ENCODE assay signal across 16 cellular contexts in the genomic region with DNA sequence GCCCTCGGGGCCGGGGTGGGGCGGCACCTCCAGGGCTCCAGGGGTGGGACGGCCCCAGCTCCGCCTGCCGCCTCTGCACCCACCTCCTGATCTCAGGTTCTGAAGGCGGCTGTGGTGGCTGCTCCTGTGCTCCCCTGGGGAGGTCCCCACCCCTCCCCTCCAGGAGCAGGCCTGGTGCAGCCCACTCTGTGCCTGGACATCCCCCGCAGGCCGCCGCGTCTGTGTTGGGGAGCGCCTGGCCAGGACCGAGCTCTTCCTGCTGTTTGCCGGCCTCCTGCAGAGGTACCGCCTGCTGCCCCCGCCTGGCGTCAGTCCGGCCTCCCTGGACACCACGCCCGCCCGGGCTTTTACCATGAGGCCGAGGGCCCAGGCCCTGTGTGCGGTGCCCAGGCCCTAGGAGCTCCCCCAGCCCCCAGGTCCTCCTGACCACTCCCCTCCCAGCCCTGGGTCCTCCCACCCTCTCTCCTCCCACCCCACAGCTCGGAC. TPM values are rescaled to one million over a fixed set of nuclear protein-coding genes. Genes with fewer than 3 reads are reported as not detected.
A peak's percentile ranks its signal among the peaks of the same experiment; 100 is the strongest.
DNase-seq lines count a peak whose midpoint lies in the region; ATAC-seq and TF ChIP-seq lines count a peak whose summit lies in the region.
"Had no signal": no experiment of that assay in that cellular context is flagged by ENCODE, and none has a peak within 500 bp of the region (broad histone marks: within the 10 kb centered on the region; RNA-seq: fewer than 3 reads in every experiment).

No MANE protein-coding gene starts in this region.

- H2AFZ ChIP-seq in HCT116 (ENCODE audit: low read depth, low read length, poor library complexity, severe bottlenecking): no peak overlapping the region

- no peak overlapping the region; the same call in 1 of the 2 replicates for H3K27ac ChIP-seq in HCT116 (ENCODE audit: low read depth, low read length)
- H3K27ac ChIP-seq in lower lobe of right lung: no peak overlapping the region

- RAD21 ChIA-PET in HCT116 (lab: Charles Lee; ENCODE audit: low non-redundant PET in 1 of 2, low total read pairs in 2 of 2, uncharacterized antibody in 2 of 2, unreplicated experiment in 2 of 2): no interaction called here

- ATAC-seq in HCT116 (peak; percentile 30), lower lobe of right lung (no peak)
- no peak for ATAC-seq in activated T-helper 17 cell treated with anti-CD3 and anti-CD28 coated beads, Interleukin-2, amount 50 U/mL, for 72 hours (replicated peaks)

- no peaks in the 10 kb centered on the region for H3K9me3 ChIP-seq in HCT116 (ENCODE audit: control insufficient read depth in 1 of 2, insufficient read depth in 1 of 2, low read depth in 1 of 2, low read length in 2 of 2)
- H3K9me3 ChIP-seq in lower lobe of right lung: no peaks in the 10 kb centered on the region

- TF ChIP-seq POLR2A in HCT116 (IDR thresholded peaks at IDR 0.05; ENCODE audit: borderline replicate concordance, extremely low read depth, insufficient read depth, insufficient read length): no peak

- peak; percentile 14 for DNase-seq in AG10803 (ENCODE audit: low read depth)
- no peak for DNase-seq in HCT116 (ENCODE audit: low read depth, low spot score)
- peak; percentile 51 for DNase-seq in amniotic epithelial cell (ENCODE audit: low read depth)
- DNase-seq in lung microvascular endothelial cell (ENCODE audit: low read depth in 2 of 2): peak; percentile 15 to 59
- no peak for DNase-seq in T-helper 9 cell
- no peak for DNase-seq in lower lobe of right lung
- DNase-seq in COLO829 (ENCODE audit: low spot score): no peak
- DNase-seq: activated CD4-positive, alpha-beta T cell treated with anti-CD3 and anti-CD28 coated beads for 48 hours; activated T-cell treated with anti-CD3 and anti-CD28 coated beads, Interleukin-2, amount 50 U/mL, for 1 hour; effector CD4-positive, alpha-beta T cell; NCI-H1048; NCI-H2227 treated with DMSO at 0.1 percent for 48 hours; posterior cingulate gyrus had no signal

- no peak overlapping the region for H3K27ac Mint-ChIP-seq in activated T-helper 17 cell treated with anti-CD3 and anti-CD28 coated beads, Interleukin-2, amount 50 U/mL, for 72 hours
- H3K27ac Mint-ChIP-seq: T-helper 1 cell treated with Interleukin-12 subunit alpha and Interleukin-12 subunit beta and Interleukin-4 antibody, amounts not matched to agents 30 μg/mL and 1 μg/mL, for 36 hours had no signal

- H4K20me1 ChIP-seq in HCT116 (ENCODE audit: insufficient read depth): no peaks in the 10 kb centered on the region

- H3K4me2 ChIP-seq in HCT116 (ENCODE audit: low read length): peak overlapping the region; percentile 59

- intact Hi-C loops in HCT116 (cut with micrococcal nuclease) (no loop called here), lower lobe of right lung (cut with DNase I) (no loop called here)

- POLR2A ChIA-PET in HCT116 (lab: Charles Lee): no interaction called here

- no peak overlapping the region for H3K4me3 Mint-ChIP-seq in activated T-helper 17 cell treated with anti-CD3 and anti-CD28 coated beads, Interleukin-2, amount 50 U/mL, for 72 hours
- H3K4me3 Mint-ChIP-seq: T-helper 1 cell treated with Interleukin-12 subunit alpha and Interleukin-12 subunit beta and Interleukin-4 antibody, amounts not matched to agents 30 μg/mL and 1 μg/mL, for 36 hours had no signal

- H3K4me3 ChIP-seq in AG10803 (ENCODE audit: low read length) (no peak overlapping the region), HCT116 (replicated peaks in 1 of 2; ENCODE audit: low read depth in 1 of 2, low read length in 2 of 2) (peak overlapping the region; percentile 20; a peak in 2 of 4 replicates), lower lobe of right lung (no peak overlapping the region)

- H3K27me3 ChIP-seq in HCT116 (ENCODE audit: insufficient read depth, low read length) (no peaks in the 10 kb centered on the region), lower lobe of right lung (ENCODE audit: low read depth) (peaks cover 57% of the 10 kb centered on the region)

- H3K9me3 Mint-ChIP-seq in activated T-helper 17 cell treated with anti-CD3 and anti-CD28 coated beads, Interleukin-2, amount 50 U/mL, for 72 hours: no peaks in the 10 kb centered on the region
- H3K9me3 Mint-ChIP-seq: T-helper 1 cell treated with Interleukin-12 subunit alpha and Interleukin-12 subunit beta and Interleukin-4 antibody, amounts not matched to agents 30 μg/mL and 1 μg/mL, for 36 hours had no signal

- no peaks in the 10 kb centered on the region for H3K36me3 Mint-ChIP-seq in activated T-helper 17 cell treated with anti-CD3 and anti-CD28 coated beads, Interleukin-2, amount 50 U/mL, for 72 hours (ENCODE audit: low read depth)

- H3K9me2 ChIP-seq in HCT116 (ENCODE audit: insufficient read depth): no peaks in the 10 kb centered on the region

- no peak for TF ChIP-seq RAD21 in HCT116 (IDR thresholded peaks at IDR 0.05; ENCODE audit: low read depth)

- no TSS peak for BruUV-seq in HCT116 (replicated peaks; lab: Mats Ljungman, UMichigan)

- H3K9ac ChIP-seq in HCT116 (ENCODE audit: low read length): peak overlapping the region; percentile 30

- H3K36me3 ChIP-seq in HCT116 (ENCODE audit: control insufficient read depth in 1 of 2, insufficient read depth in 2 of 2, low read length in 2 of 2) (no peaks in the 10 kb centered on the region), lower lobe of right lung (no peaks in the 10 kb centered on the region)

- H3K4me1 ChIP-seq in HCT116 (ENCODE audit: control insufficient read depth in 1 of 2, insufficient read depth in 2 of 2, low read length in 2 of 2): peaks cover 2 to 24% of the 10 kb centered on the region in 2 experiments; a peak in 2 of 4 replicates
- H3K4me1 ChIP-seq in lower lobe of right lung: peaks cover 15% of the 10 kb centered on the region

- peaks cover 3% of the 10 kb centered on the region for H3K27me3 Mint-ChIP-seq in activated T-helper 17 cell treated with anti-CD3 and anti-CD28 coated beads, Interleukin-2, amount 50 U/mL, for 72 hours

- CTCF ChIA-PET in HCT116 (lab: Charles Lee): interaction anchor here (1.0 kb wide), 1 partner anchor 77 kb away, joined by 4 read pairs; no protein-coding TSS in a partner anchor

- no peaks in the 10 kb centered on the region for H3K79me2 ChIP-seq in HCT116 (ENCODE audit: insufficient read depth, low read length)

- H3K4me1 Mint-ChIP-seq in activated T-helper 17 cell treated with anti-CD3 and anti-CD28 coated beads, Interleukin-2, amount 50 U/mL, for 72 hours: no peaks in the 10 kb centered on the region

- TF ChIP-seq CTCF in AG10803 (conservative IDR thresholded peaks at IDR 0.05; ENCODE audit: low read length) (no peak), HCT116 (IDR thresholded peaks at IDR 0.05 in 2 of 3, conservative IDR thresholded peaks at IDR 0.05 in 1 of 3; ENCODE audit: borderline replicate concordance in 1 of 3, insufficient read depth in 1 of 3, low read depth in 2 of 3, low read length in 2 of 3) (no peak), lower lobe of right lung (IDR thresholded peaks at IDR 0.05) (no peak)

TF ChIP-seq in HCT116, 20 proteins besides CTCF, POLR2A, EP300 and RAD21:
- peak; percentile 44; the same call in 1 of the 2 replicates for TF ChIP-seq ZFX (IDR thresholded peaks at IDR 0.05)
- TF ChIP-seq ZNF274 (IDR thresholded peaks at IDR 0.05; ENCODE audit: low read depth, low read length): no peak
- TF ChIP-seq SIN3A (IDR thresholded peaks at IDR 0.05; ENCODE audit: low read depth): no peak
- TF ChIP-seq, protein P1, sequence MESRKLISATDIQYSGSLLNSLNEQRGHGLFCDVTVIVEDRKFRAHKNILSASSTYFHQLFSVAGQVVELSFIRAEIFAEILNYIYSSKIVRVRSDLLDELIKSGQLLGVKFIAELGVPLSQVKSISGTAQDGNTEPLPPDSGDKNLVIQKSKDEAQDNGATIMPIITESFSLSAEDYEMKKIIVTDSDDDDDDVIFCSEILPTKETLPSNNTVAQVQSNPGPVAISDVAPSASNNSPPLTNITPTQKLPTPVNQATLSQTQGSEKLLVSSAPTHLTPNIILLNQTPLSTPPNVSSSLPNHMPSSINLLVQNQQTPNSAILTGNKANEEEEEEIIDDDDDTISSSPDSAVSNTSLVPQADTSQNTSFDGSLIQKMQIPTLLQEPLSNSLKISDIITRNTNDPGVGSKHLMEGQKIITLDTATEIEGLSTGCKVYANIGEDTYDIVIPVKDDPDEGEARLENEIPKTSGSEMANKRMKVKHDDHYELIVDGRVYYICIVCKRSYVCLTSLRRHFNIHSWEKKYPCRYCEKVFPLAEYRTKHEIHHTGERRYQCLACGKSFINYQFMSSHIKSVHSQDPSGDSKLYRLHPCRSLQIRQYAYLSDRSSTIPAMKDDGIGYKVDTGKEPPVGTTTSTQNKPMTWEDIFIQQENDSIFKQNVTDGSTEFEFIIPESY (IDR thresholded peaks at IDR 0.05; ENCODE audit: extremely low read depth, insufficient replicate concordance, low read length): no peak
- TF ChIP-seq JUND (IDR thresholded peaks at IDR 0.05): no peak
- TF ChIP-seq FOSL1 (IDR thresholded peaks at IDR 0.05; ENCODE audit: low read depth): no peak
- TF ChIP-seq POLR2AphosphoS5 (IDR thresholded peaks at IDR 0.05; ENCODE audit: low read depth, low read length): no peak
- TF ChIP-seq, protein P2, sequence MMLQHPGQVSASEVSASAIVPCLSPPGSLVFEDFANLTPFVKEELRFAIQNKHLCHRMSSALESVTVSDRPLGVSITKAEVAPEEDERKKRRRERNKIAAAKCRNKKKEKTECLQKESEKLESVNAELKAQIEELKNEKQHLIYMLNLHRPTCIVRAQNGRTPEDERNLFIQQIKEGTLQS (IDR thresholded peaks at IDR 0.05): no peak
- no peak for TF ChIP-seq TCF7L2 (IDR thresholded peaks at IDR 0.05; ENCODE audit: borderline replicate concordance, extremely low read depth, insufficient read depth, insufficient read length)
TF ChIP-seq in HCT116: peak in this region for 1.

RNA-seq across cellular contexts. Expression of a gene that starts 5.5 kb away (rescaled TPM):
- total RNA-seq in HCT116 (2021; ENCODE audit: unreplicated experiment) (not detected), lung microvascular endothelial cell (not detected in 2 replicates), lower lobe of right lung (not detected)
- polyA plus RNA-seq in HCT116 (2012): 0.08 and 0.12 TPM in 2 replicates
- total RNA-seq in activated T-helper 17 cell treated with anti-CD3 and anti-CD28 coated beads, Interleukin-2, amount 50 U/mL, for 72 hours: not detected
- total RNA-seq: temporal lobe had no signal

RNA-seq across cellular contexts. Expression of a gene that starts 13.1 kb away (rescaled TPM):
- 14.0 TPM for total RNA-seq in HCT116 (2021; ENCODE audit: unreplicated experiment)
- polyA plus RNA-seq in HCT116 (2012): 5.3 and 7.0 TPM in 2 replicates
- 3.9 and 5.4 TPM in 2 replicates for total RNA-seq in lung microvascular endothelial cell
- total RNA-seq in activated T-helper 17 cell treated with anti-CD3 and anti-CD28 coated beads, Interleukin-2, amount 50 U/mL, for 72 hours: 10 to 100 TPM; 13.7 to 20.8 TPM
- 12.9 TPM for total RNA-seq in lower lobe of right lung

RNA-seq across cellular contexts. Expression of a gene that starts 34.0 kb away (rescaled TPM):
- 34.0 TPM for total RNA-seq in HCT116 (2021; ENCODE audit: unreplicated experiment)
- 48.8 and 50.6 TPM in 2 replicates for polyA plus RNA-seq in HCT116 (2012)
- 1.7 and 3.2 TPM in 2 replicates for total RNA-seq in lung microvascular endothelial cell
- 10 to 100 TPM in 1 of 2 donors, 1 to 10 TPM in 1; 2.3 to 23.7 TPM for total RNA-seq in activated T-helper 17 cell treated with anti-CD3 and anti-CD28 coated beads, Interleukin-2, amount 50 U/mL, for 72 hours
- total RNA-seq in lower lobe of right lung: 33.9 TPM

RNA-seq across cellular contexts. Expression of a gene that starts 55.9 kb away (rescaled TPM):
- total RNA-seq in HCT116 (2021; ENCODE audit: unreplicated experiment): 2.4 TPM
- 2.6 and 3.0 TPM in 2 replicates for polyA plus RNA-seq in HCT116 (2012)
- total RNA-seq in lung microvascular endothelial cell: 24.0 and 90.3 TPM in 2 replicates
- 10 to 100 TPM in 1 of 2 donors, 1 to 10 TPM in 1; 2.0 to 14.9 TPM for total RNA-seq in activated T-helper 17 cell treated with anti-CD3 and anti-CD28 coated beads, Interleukin-2, amount 50 U/mL, for 72 hours
- 44.8 TPM for total RNA-seq in lower lobe of right lung

Comparison
In these comparisons a context has a peak if more than half of its experiments do, and no peak if none do; other contexts are left out.
1. DNase-seq: peak in AG10803 (single experiment), amniotic epithelial cell (single experiment) and lung microvascular endothelial cell (2 of 2); none in HCT116 (single experiment), T-helper 9 cell (single experiment), lower lobe of right lung (single experiment) and COLO829 (single experiment).
2. H3K4me3 ChIP-seq: peak in HCT116 (2 of 2); none in AG10803 (single experiment) and lower lobe of right lung (single experiment).